In the genomic region with DNA sequence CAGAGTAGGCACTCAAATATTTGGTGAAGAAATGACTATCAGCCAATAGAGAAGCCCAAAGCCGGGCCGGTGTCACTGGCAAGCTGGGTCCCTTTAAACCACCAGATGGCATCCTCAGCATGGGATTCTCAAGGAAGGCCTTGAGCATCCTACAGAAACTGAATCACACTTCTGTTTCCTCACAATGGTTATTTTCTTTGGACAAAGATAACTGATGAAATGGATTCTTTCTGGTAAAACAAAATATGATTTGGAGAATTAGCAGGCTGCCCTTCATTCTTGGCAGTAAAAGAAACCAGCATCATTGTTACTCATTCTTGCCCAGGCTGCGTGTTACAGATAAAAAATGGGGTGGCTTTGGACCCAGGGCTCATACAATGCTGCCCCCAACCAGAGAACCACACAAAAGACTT, we compare ENCODE assay signal across 8 cellular contexts. TPM values are rescaled to one million over a fixed set of nuclear protein-coding genes. Genes with fewer than 3 reads are reported as not detected.
DNase-seq lines count a peak whose midpoint lies in the region; ATAC-seq, FAIRE-seq and TF ChIP-seq lines count a peak whose summit lies in the region.

No MANE protein-coding gene starts in this region.

- no peak overlapping the region for H3K27ac ChIP-seq in HepG2 (ENCODE audit: extremely low read length, insufficient read depth, low read length)

- no peaks in the 10 kb centered on the region for H3K9me3 ChIP-seq in HepG2 (ENCODE audit: low read length)

- H3K79me2 ChIP-seq in HepG2 (ENCODE audit: insufficient read depth, low read length) = no peaks in the 10 kb centered on the region

- BruUV-seq in HepG2 (replicated peaks; lab: Mats Ljungman, UMichigan) = no TSS peak

- no peak overlapping the region for H3K4me3 ChIP-seq in HepG2 (replicated peaks in 1 of 3; ENCODE audit: insufficient read depth in 1 of 3, low read depth in 2 of 3, low read length in 3 of 3)

- TF ChIP-seq CTCF in HepG2 (CRISPR knock-in tag; IDR thresholded peaks at IDR 0.05) = peak; percentile 58

- H3K27me3 ChIP-seq in HepG2 (ENCODE audit: control insufficient read depth in 1 of 2, insufficient read depth in 2 of 2, low read length in 2 of 2) = peaks cover 0 to 12% of the 10 kb centered on the region in 2 experiments; a peak in 3 of 5 replicates

- TF ChIP-seq RAD21 in HepG2 (CRISPR knock-in tag; IDR thresholded peaks at IDR 0.05) = no peak

- H4K20me1 ChIP-seq in HepG2 (ENCODE audit: insufficient read depth, low read length) = no peaks in the 10 kb centered on the region

- 30% methylated on average over 3 of the region's 3 CpGs for WGBS in HepG2 (ENCODE audit: low lambda C conversion rate)

- POLR2A ChIA-PET in HepG2 (lab: Yijun Ruan, JAX) = no interaction called here

- DNase-seq in NCI-H526 (lab: John Stamatoyannopoulos, UW) = peak; percentile 1 to 63
- no peak for DNase-seq in NCI-H526 treated with DMSO at 0.1 percent for 48 hours (lab: John Stamatoyannopoulos, UW)
- peak; percentile 35 for DNase-seq in NCI-H2029 (lab: John Stamatoyannopoulos, UW)
- DNase-seq in activated CD4-positive, alpha-beta T cell treated with anti-CD3 and anti-CD28 coated beads for 1 hour = peak; percentile 40
- peak; percentile 83 for DNase-seq in cerebellum (ENCODE audit: low spot score)
- DNase-seq in HepG2 (ENCODE audit: low spot score) = no peak
- DNase-seq in stimulated activated CD4-positive, alpha-beta T cell treated with anti-CD3 and anti-CD28 coated beads, TNF-alpha, amount 100 ng/mL, for 24 hours (ENCODE audit: low read depth in 3 of 3) = peak; percentile 15 to 51 (median 21)

- H2AFZ ChIP-seq in HepG2 (ENCODE audit: low read length) = no peak overlapping the region

- no peak overlapping the region for H3K9ac ChIP-seq in HepG2 (ENCODE audit: insufficient read depth, low read depth, low read length)

- TF ChIP-seq POLR2A in HepG2 (IDR thresholded peaks at IDR 0.05; ENCODE audit: insufficient read depth in 1 of 2, low read depth in 2 of 2, low read length in 2 of 2) = no peak

- no peak overlapping the region for H3K4me2 ChIP-seq in HepG2 (ENCODE audit: low read depth, low read length)

- in situ Hi-C loops in HepG2 (cut with HindIII; ENCODE audit: extremely low pct_ligation_motif_present, low pct_unique_long_range_greater_than_20kb) = no loop called here

- CTCF ChIA-PET in HepG2 (lab: Yijun Ruan, JAX; ENCODE audit: low intra/inter-chr PET ratio, low total read pairs) = interaction anchor here (2.1 kb wide), 1 partner anchor 63 kb away, joined by 8 read pairs; no protein-coding TSS in a partner anchor

- H3K36me3 ChIP-seq in HepG2 (replicated peaks in 1 of 2; ENCODE audit: control insufficient read depth in 1 of 2, insufficient read depth in 2 of 2, low read length in 2 of 2) = no peaks in the 10 kb centered on the region

- intact Hi-C loops in HepG2 (cut with micrococcal nuclease; ENCODE audit: unreplicated experiment) = loop anchor here (1.0 kb wide), 1 partner anchor 63 kb away; no protein-coding TSS in a partner anchor

- ATAC-seq in HepG2 (peak; percentile 48; the same call in 2 of the 3 replicates), GM18519 (IDR thresholded peaks at IDR 0.05; ENCODE audit: low FRiP score, unreplicated experiment) (no peak)

- no peak for FAIRE-seq in HepG2 (lab: Jason Lieb, UNC)

- no peak for TF ChIP-seq EP300 in HepG2 (IDR thresholded peaks at IDR 0.05; ENCODE audit: low read depth in 2 of 2, low read length in 2 of 2)
- no peak for TF ChIP-seq EP300 in HepG2 (CRISPR knock-in tag; IDR thresholded peaks at IDR 0.05; ENCODE audit: borderline replicate concordance)

- H3K4me1 ChIP-seq in HepG2 (ENCODE audit: insufficient read depth, low read length) = no peaks in the 10 kb centered on the region

TF ChIP-seq in HepG2, 621 proteins besides CTCF, POLR2A, EP300 and RAD21:
- TF ChIP-seq STAG1 (CRISPR knock-in tag; IDR thresholded peaks at IDR 0.05) = peak; percentile 65
- TF ChIP-seq SMC3 (IDR thresholded peaks at IDR 0.05; ENCODE audit: low read length) = peak; percentile 40; the same call in 1 of the 2 replicates
- TF ChIP-seq, protein P1, sequence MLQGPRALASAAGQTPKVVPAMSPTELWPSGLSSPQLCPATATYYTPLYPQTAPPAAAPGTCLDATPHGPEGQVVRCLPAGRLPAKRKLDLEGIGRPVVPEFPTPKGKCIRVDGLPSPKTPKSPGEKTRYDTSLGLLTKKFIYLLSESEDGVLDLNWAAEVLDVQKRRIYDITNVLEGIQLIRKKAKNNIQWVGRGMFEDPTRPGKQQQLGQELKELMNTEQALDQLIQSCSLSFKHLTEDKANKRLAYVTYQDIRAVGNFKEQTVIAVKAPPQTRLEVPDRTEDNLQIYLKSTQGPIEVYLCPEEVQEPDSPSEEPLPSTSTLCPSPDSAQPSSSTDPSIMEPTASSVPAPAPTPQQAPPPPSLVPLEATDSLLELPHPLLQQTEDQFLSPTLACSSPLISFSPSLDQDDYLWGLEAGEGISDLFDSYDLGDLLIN (CRISPR knock-in tag; IDR thresholded peaks at IDR 0.05; ENCODE audit: borderline replicate concordance) = no peak

RNA-seq across cellular contexts. Expression of gene ASPHD2, which starts 30.3 kb away (rescaled TPM):
- total RNA-seq in cerebellum (6.7 TPM), HepG2 (2016; rRNA removed; fragmentation: Illumina TruSeq; extraction: Trizol) (0.04 TPM in 1 of 2 replicates, not detected in the other)
- not detected in 2 replicates for total RNA-seq in HepG2 (2016; cell fraction: cytosol; rRNA removed; fragmentation: Illumina TruSeq; extraction: Trizol; ENCODE audit: low read depth)
- total RNA-seq in HepG2 (2016; cell fraction: insoluble cytoplasmic fraction; rRNA removed; fragmentation: Illumina TruSeq; extraction: Trizol) = 0.06 TPM in 1 of 2 replicates, not detected in the other
- total RNA-seq in HepG2 (2016; cell fraction: membrane; rRNA removed; fragmentation: Illumina TruSeq; extraction: Trizol) = 0.06 TPM in 1 of 2 replicates, not detected in the other
- total RNA-seq in HepG2 (2016; cell fraction: nucleus; rRNA removed; fragmentation: Illumina TruSeq; extraction: Trizol) = 0.09 TPM in 1 of 2 replicates, not detected in the other
- polyA plus RNA-seq in HepG2 (2011; rRNA removed) = 0.04 TPM in 2 replicates
- polyA plus RNA-seq in HepG2 (2011; cell fraction: cytosol; rRNA removed) = 0.03 and 0.04 TPM in 2 replicates
- 0.05 TPM in 2 replicates for polyA plus RNA-seq in HepG2 (2011; cell fraction: nucleus; rRNA removed)
- polyA plus RNA-seq in HepG2 (2012) = 0.13 and 0.28 TPM in 2 replicates
- polyA plus RNA-seq in HepG2 (2016; cell fraction: cytosol; fragmentation: Illumina TruSeq; extraction: Trizol; ENCODE audit: low read depth) = 0.03 TPM in 1 of 2 replicates, not detected in the other
- not detected in 2 replicates for polyA plus RNA-seq in HepG2 (2016; cell fraction: insoluble cytoplasmic fraction; fragmentation: Illumina TruSeq; extraction: Trizol; ENCODE audit: low read depth)
- polyA plus RNA-seq in HepG2 (2016; cell fraction: membrane; fragmentation: Illumina TruSeq; extraction: Trizol; ENCODE audit: low read depth) = not detected in 2 replicates
- not detected in 2 replicates for polyA plus RNA-seq in HepG2 (2016; cell fraction: nucleus; fragmentation: Illumina TruSeq; extraction: Trizol; ENCODE audit: insufficient read depth, low read depth)
- 0.05 TPM in 1 of 2 replicates, not detected in the other for polyA minus RNA-seq in HepG2 (2011; rRNA and poly(A)+ RNA removed; ENCODE audit: low replicate concordance)
- polyA minus RNA-seq in HepG2 (2011; cell fraction: cytosol; rRNA and poly(A)+ RNA removed) = not detected in 2 replicates
- polyA minus RNA-seq in HepG2 (2011; cell fraction: nucleus; rRNA and poly(A)+ RNA removed) = not detected in 2 replicates

Comparison
In these comparisons a context has a peak if more than half of its experiments do, and no peak if none do; other contexts are left out.
1. DNase-seq: peak in NCI-H526 (2 of 2), NCI-H2029 (single experiment), activated CD4-positive, alpha-beta T cell treated with anti-CD3 and anti-CD28 coated beads for 1 hour (single experiment), cerebellum (single experiment) and stimulated activated CD4-positive, alpha-beta T cell treated with anti-CD3 and anti-CD28 coated beads, TNF-alpha, amount 100 ng/mL, for 24 hours (3 of 3); none in NCI-H526 treated with DMSO at 0.1 percent for 48 hours (single experiment) and HepG2 (single experiment).